1 cellular context compared by ENCODE assay signal in the genomic region with DNA sequence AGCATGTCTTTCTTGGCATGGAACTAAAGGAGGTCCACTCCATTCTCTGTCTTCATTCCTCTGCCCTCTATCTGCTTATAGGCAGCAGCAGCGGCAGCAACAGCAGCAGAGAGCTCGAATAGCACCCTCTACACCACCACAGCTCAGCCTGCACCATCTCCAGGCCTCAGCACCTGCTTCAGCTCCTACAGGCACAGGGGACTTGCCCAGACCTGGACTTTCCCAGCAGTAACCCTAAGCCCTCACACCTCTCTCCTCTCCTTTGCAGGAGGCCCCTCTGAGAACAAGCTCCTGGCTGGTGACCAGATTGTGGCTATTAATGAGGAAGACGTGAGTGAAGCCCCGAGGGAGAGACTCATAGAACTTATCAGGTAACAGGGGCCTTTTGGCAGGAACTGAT.
TF ChIP-seq lines count a peak whose summit lies in the region.

No MANE protein-coding gene starts in this region.

TF ChIP-seq in GM12878, 131 proteins besides CTCF, POLR2A, EP300 and RAD21 (continued from another document):
- TF ChIP-seq IRF3 (IDR thresholded peaks at IDR 0.05), result no peak
- TF ChIP-seq RUNX3 (IDR thresholded peaks at IDR 0.05; ENCODE audit: low read length), result no peak
- no peak for TF ChIP-seq GABPA (IDR thresholded peaks at IDR 0.05; ENCODE audit: low read depth)
- TF ChIP-seq HDAC6 (IDR thresholded peaks at IDR 0.05; ENCODE audit: unreplicated experiment), result no peak
